In the genomic region with DNA sequence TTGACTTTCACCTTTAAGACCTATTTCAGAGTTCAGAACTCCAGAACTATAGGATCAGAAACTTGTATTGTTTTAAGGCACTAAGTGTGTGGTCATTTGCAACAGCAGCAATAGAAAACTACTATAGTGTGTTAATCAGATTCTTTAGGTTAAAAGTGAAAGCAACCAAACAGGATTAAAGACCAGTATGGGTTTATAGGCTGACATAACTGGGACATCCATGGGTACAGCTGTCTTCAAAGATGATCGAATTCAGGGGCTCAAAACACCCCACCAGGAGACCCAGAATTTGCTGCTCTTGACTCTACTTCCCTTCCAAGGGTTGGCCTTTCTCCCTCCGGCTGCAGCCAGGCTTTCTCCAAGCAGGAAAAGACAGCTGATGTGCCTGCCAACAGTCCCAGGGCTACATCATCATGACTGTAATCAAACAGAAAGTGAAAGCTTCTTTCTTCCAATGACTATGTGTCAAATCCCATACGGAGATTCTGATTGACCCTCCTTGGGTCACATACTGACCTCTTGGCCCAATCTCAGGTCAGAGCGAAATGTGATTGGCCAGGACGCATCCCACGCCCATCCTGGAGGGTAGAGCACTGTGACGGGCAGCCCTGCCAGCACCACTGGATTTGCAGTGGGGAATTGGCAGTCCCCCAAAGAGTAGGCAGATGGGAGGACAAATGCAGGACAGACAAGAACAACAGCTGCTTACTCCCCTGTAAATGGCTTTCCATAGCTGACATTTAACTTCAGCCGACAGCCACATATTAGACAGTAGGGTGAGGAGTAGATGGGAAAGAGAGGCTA, we compare ENCODE assay signal across 8 cellular contexts. TPM values are rescaled to one million over a fixed set of nuclear protein-coding genes. Genes with fewer than 3 reads are reported as not detected.
DNase-seq lines count a peak whose midpoint lies in the region; ATAC-seq and TF ChIP-seq lines count a peak whose summit lies in the region.

No MANE protein-coding gene starts in this region.

- H3K27ac ChIP-seq in muscle layer of colon (ENCODE audit: low read depth, low read length) (peak overlapping the region; percentile 43), aorta (ENCODE audit: low read depth in 1 of 2, low read length in 2 of 2) (no peak overlapping the region)

- 41% methylated on average over 8 of the region's 8 CpGs for WGBS in aorta, 2 donors

- no peak for DNase-seq in activated CD4-positive, alpha-beta T cell treated with anti-CD3 and anti-CD28 coated beads for 36 hours
- DNase-seq in activated CD4-positive, alpha-beta T cell treated with anti-CD3 and anti-CD28 coated beads, Interleukin-2, amount 50 U/mL, for 1 hour = no peak
- DNase-seq in RKO (ENCODE audit: low spot score) = peak; percentile 94
- DNase-seq in dermis microvascular lymphatic vessel endothelial cell (ENCODE audit: low read depth in 2 of 2) = peak; percentile 72 to 82
- peak; percentile 75 to 83 for DNase-seq in aorta
- DNase-seq in GM13977 (ENCODE audit: low spot score) = no peak

- intact Hi-C loops in activated CD4-positive, alpha-beta T cell treated with anti-CD3 and anti-CD28 coated beads for 36 hours (cut with DNase I, micrococcal nuclease) = no loop called here
- intact Hi-C loops in aorta (cut with DNase I) = no loop called here

- H3K4me1 ChIP-seq in muscle layer of colon (ENCODE audit: insufficient read depth, low read length) (peaks cover 8% of the 10 kb centered on the region), aorta (ENCODE audit: control insufficient read depth in 1 of 2, insufficient read depth in 2 of 2, low read length in 2 of 2) (no peaks in the 10 kb centered on the region)

- peak overlapping the region; percentile 5 for H3K9ac ChIP-seq in muscle layer of colon (ENCODE audit: low read length)

- POLR2A ChIA-PET in activated CD4-positive, alpha-beta T cell treated with anti-CD3 and anti-CD28 coated beads for 36 hours (lab: Charles Lee) = no interaction called here

- ATAC-seq in activated CD4-positive, alpha-beta T cell treated with anti-CD3 and anti-CD28 coated beads for 36 hours = peak; percentile 68
- ATAC-seq in aorta (ENCODE audit: low FRiP score) = peak; percentile 87
- ATAC-seq in HG02678 (IDR thresholded peaks at IDR 0.05; ENCODE audit: unreplicated experiment) = no peak

- H3K9me3 ChIP-seq in muscle layer of colon (ENCODE audit: low read length) = no peaks in the 10 kb centered on the region
- no peaks in the 10 kb centered on the region for H3K9me3 ChIP-seq in aorta (ENCODE audit: control insufficient read depth, low read length)

- no peaks in the 10 kb centered on the region for H3K27me3 ChIP-seq in muscle layer of colon (ENCODE audit: control insufficient read depth in 1 of 2, insufficient read depth in 2 of 2, low read length in 2 of 2)
- no peaks in the 10 kb centered on the region for H3K27me3 ChIP-seq in aorta (ENCODE audit: control insufficient read depth in 1 of 2, insufficient read depth in 2 of 2, low read length in 1 of 2)

- peak overlapping the region; percentile 3 to 81 for H3K4me3 ChIP-seq in muscle layer of colon (ENCODE audit: low read depth in 1 of 2, low read length in 2 of 2)
- H3K4me3 ChIP-seq in aorta (ENCODE audit: low read length in 2 of 2) = peak overlapping the region; percentile 21 to 24

- no peaks in the 10 kb centered on the region for H3K9me3 Mint-ChIP-seq in activated CD4-positive, alpha-beta T cell treated with anti-CD3 and anti-CD28 coated beads for 36 hours (ENCODE audit: low read depth)

- CTCF ChIA-PET in activated CD4-positive, alpha-beta T cell treated with anti-CD3 and anti-CD28 coated beads for 36 hours (lab: Charles Lee) = no interaction called here

- in situ Hi-C loops in GM13977 (cut with MboI; ENCODE audit: low pct_unique_long_range_greater_than_20kb, low sequenced_read_pairs, unreplicated experiment) = no loop called here

- no peaks in the 10 kb centered on the region for H3K36me3 Mint-ChIP-seq in activated CD4-positive, alpha-beta T cell treated with anti-CD3 and anti-CD28 coated beads for 36 hours (ENCODE audit: low read depth)

- peaks cover 19% of the 10 kb centered on the region for H3K4me1 Mint-ChIP-seq in activated CD4-positive, alpha-beta T cell treated with anti-CD3 and anti-CD28 coated beads for 36 hours

- H3K4me3 Mint-ChIP-seq in activated CD4-positive, alpha-beta T cell treated with anti-CD3 and anti-CD28 coated beads for 36 hours = peak overlapping the region; percentile 40

- TF ChIP-seq CTCF in GM13977 (IDR thresholded peaks at IDR 0.05; ENCODE audit: extremely low read depth, insufficient read depth, missing control alignments) = no peak

- H3K36me3 ChIP-seq in muscle layer of colon (ENCODE audit: insufficient read depth, low read length) (no peaks in the 10 kb centered on the region), aorta (ENCODE audit: control insufficient read depth in 1 of 2, insufficient read depth in 2 of 2, low read length in 1 of 2) (no peaks in the 10 kb centered on the region)

- no peaks in the 10 kb centered on the region for H3K27me3 Mint-ChIP-seq in activated CD4-positive, alpha-beta T cell treated with anti-CD3 and anti-CD28 coated beads for 36 hours

- peak overlapping the region; percentile 40 for H3K27ac Mint-ChIP-seq in activated CD4-positive, alpha-beta T cell treated with anti-CD3 and anti-CD28 coated beads for 36 hours

RNA-seq across cellular contexts. Expression of a gene that starts 51.4 kb away (rescaled TPM):
- total RNA-seq in activated CD4-positive, alpha-beta T cell treated with anti-CD3 and anti-CD28 coated beads for 36 hours = 10 to 100 TPM; 38.0 to 67.2 TPM
- total RNA-seq in dermis microvascular lymphatic vessel endothelial cell = 28.4 and 30.6 TPM in 2 replicates
- 10 to 100 TPM; 68.3 to 76.3 TPM for total RNA-seq in aorta
- polyA plus RNA-seq in aorta = 100 to 1,000 TPM; 123 to 221 TPM

Comparison
In these comparisons a context has a peak if more than half of its experiments do, and no peak if none do; other contexts are left out.
1. DNase-seq: peak in RKO (single experiment), dermis microvascular lymphatic vessel endothelial cell (2 of 2) and aorta (2 of 2); none in activated CD4-positive, alpha-beta T cell treated with anti-CD3 and anti-CD28 coated beads for 36 hours (single experiment), activated CD4-positive, alpha-beta T cell treated with anti-CD3 and anti-CD28 coated beads, Interleukin-2, amount 50 U/mL, for 1 hour (single experiment) and GM13977 (single experiment).